8 cellular contexts compared by ENCODE assay signal in the genomic region with DNA sequence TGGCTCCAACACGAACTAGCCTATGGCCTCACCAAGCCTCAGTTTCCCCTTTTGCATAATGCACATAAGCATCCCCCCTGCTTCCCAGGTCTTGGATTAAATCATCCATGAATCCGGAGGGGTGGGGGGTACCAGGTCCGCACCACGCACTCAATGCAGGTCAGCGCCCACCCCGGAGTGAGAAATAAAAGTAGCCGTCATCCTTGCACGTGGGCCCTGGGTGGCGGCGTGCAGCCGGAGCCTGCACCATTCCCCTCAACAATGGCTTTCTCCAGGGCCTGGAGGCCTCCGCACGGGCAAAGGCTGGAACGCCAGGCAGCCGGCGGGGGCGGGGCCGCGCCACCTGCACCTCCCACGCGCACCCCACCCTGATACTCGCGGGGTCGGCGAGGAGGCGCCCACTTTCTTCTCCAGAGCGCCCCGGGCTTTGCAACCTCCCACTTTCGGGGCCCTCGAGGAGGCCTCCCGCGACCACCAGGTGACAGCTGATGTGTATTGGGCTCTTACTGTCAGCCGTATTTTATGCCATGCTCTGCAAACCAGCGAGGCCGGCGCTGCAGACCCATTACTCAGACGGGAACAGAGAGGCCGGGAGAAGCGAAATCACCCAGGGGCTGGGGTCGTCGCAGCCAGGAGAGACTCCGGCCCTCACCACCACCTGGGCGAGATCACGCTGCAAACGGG.
DNase-seq lines count a peak whose midpoint lies in the region; TF ChIP-seq lines count a peak whose summit lies in the region.

No MANE protein-coding gene starts in this region.

- no peaks in the 10 kb centered on the region for H3K9me3 ChIP-seq in HUES6 (ENCODE audit: control insufficient read depth, insufficient read depth, low read depth, low read length)

- H3K27ac ChIP-seq in HUES6 (ENCODE audit: low read depth, low read length) (peak overlapping the region; percentile 10; the same call in 1 of the 2 replicates), caudate nucleus (ENCODE audit: low read depth, low read length) (peak overlapping the region; percentile 73), layer of hippocampus (ENCODE audit: low read depth, low read length) (peak overlapping the region; percentile 68)

- peak overlapping the region; percentile 75 for H3K9ac ChIP-seq in HUES6 (ENCODE audit: low read length)

- peaks cover 7% of the 10 kb centered on the region for H3K4me1 ChIP-seq in HUES6 (ENCODE audit: control insufficient read depth, insufficient read depth, low read length)

- peaks cover 9% of the 10 kb centered on the region; the same call in 1 of the 2 replicates for H3K36me3 ChIP-seq in HUES6 (ENCODE audit: control insufficient read depth, insufficient read depth, low read length)

- TF ChIP-seq CTCF in WI38 (IDR thresholded peaks at IDR 0.05; ENCODE audit: low read depth, low read length), result no peak

- peaks cover 12% of the 10 kb centered on the region for H3K27me3 ChIP-seq in HUES6 (ENCODE audit: control insufficient read depth, insufficient read depth, low read length)
- H3K27me3 ChIP-seq in layer of hippocampus (ENCODE audit: control insufficient read depth, insufficient read depth, low read length), result no peaks in the 10 kb centered on the region

- DNase-seq in DMS53 (lab: John Stamatoyannopoulos, UW), result peak; percentile 73
- DNase-seq in DMS53 treated with DMSO at 0.1 percent for 48 hours (lab: John Stamatoyannopoulos, UW; ENCODE audit: unreplicated experiment), result no peak
- peak in 28 of 61 donors; percentile 22 to 75 (median 50) for DNase-seq in caudate nucleus (lab: John Stamatoyannopoulos, UW)
- peak; percentile 53 for DNase-seq in stimulated activated CD4-positive, alpha-beta T cell treated with anti-CD3 and anti-CD28 coated beads, Interleukin-2, amount 100 ng/mL, for 4 hours (ENCODE audit: low read depth)
- no peak for DNase-seq in midbrain (lab: John Stamatoyannopoulos, UW)

- H3K4me3 ChIP-seq in HUES6 (ENCODE audit: low read depth, low read length) (peak overlapping the region; percentile 80), WI38 (ENCODE audit: low read depth, low read length) (peak overlapping the region; percentile 98)

Comparison
In these comparisons a context has a peak if more than half of its experiments do, and no peak if none do; other contexts are left out.
1. DNase-seq: peak in DMS53 (single experiment) and stimulated activated CD4-positive, alpha-beta T cell treated with anti-CD3 and anti-CD28 coated beads, Interleukin-2, amount 100 ng/mL, for 4 hours (single experiment); none in DMS53 treated with DMSO at 0.1 percent for 48 hours (single experiment) and midbrain (single experiment).
2. H3K27ac ChIP-seq: peak in every context shown above with its lines; median percentile 73 in caudate nucleus; 68 in layer of hippocampus; 10 in HUES6.